ENCODE assay signal across 11 cellular contexts in the genomic region with DNA sequence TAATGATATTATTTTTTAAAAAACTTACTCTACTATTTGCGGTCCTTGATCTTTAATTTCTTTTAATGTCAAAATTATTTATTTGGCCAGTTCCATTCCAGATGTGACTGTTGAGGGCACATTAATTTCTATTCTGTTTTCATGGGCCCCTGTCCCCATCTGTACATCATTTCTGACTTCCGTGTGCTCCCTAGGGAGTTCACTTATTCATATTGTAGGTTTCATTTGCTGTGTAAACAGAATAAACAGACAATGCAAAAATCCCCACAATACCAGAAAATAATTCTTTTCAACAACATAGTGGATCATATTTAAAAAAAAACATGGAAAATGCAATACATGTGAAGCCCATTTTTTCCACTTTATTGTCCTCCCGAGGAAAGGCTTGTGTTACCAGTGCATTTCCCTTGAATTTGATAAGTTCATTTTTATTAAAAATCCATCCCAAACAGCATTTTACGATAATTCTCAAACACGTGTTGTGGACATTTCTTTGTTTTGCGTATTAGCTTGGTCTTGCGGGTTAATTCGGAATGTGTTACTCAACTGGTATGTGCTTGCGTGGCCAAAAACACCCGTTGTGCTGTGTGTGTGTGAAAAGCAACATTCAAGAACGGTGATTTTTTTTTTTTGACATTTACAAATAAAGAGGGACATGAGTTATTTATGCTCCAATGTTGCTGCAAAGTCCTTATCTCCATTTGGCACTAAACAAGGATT.
DNase-seq lines count a peak whose midpoint lies in the region; ATAC-seq and TF ChIP-seq lines count a peak whose summit lies in the region.
"Had no signal": no experiment of that assay in that cellular context is flagged by ENCODE, and none has a peak within 500 bp of the region (broad histone marks: within the 10 kb centered on the region; RNA-seq: fewer than 3 reads in every experiment).

No MANE protein-coding gene starts in this region.

- DNase-seq in GM10266 (ENCODE audit: extremely low spot score) (peak; percentile 27), germinal center (ENCODE audit: low spot score) (peak; percentile 44), NCI-H748 (lab: John Stamatoyannopoulos, UW; ENCODE audit: unreplicated experiment) (no peak), activated gamma-delta T cell (lab: John Stamatoyannopoulos, UW) (no peak), cortex of kidney (lab: John Stamatoyannopoulos, UW) (no peak), NCI-H69 (lab: John Stamatoyannopoulos, UW) (no peak)
- DNase-seq: activated CD4-positive, CD25-positive, alpha-beta regulatory T cell treated with anti-CD3 and anti-CD28 coated beads, Interleukin-2, amount 50 U/mL, for 72 hours; NCI-H774; SK-N-SH had no signal

- TF ChIP-seq CTCF in GM10266 (IDR thresholded peaks at IDR 0.05; ENCODE audit: control insufficient read depth, insufficient read depth, low read depth, missing control alignments) = no peak

- peak; percentile 37 for ATAC-seq in GM21381 (IDR thresholded peaks at IDR 0.05; ENCODE audit: unreplicated experiment)
- ATAC-seq in HG03196 (IDR thresholded peaks at IDR 0.05; ENCODE audit: unreplicated experiment) = peak; percentile 48

Comparison
In these comparisons a context has a peak if more than half of its experiments do, and no peak if none do; other contexts are left out.
1. DNase-seq: peak in GM10266 (single experiment) and germinal center (single experiment); none in NCI-H748 (single experiment), activated gamma-delta T cell (single experiment), cortex of kidney (single experiment) and NCI-H69 (single experiment).